ENCODE assay signal across 16 cellular contexts in genomic region chr10:96922978-96923948, GRCh38.
"Had no signal": no experiment of that assay in that cellular context is flagged by ENCODE, and none has a peak within 500 bp of the region (broad histone marks: within the 10 kb centered on the region; RNA-seq: fewer than 3 reads in every experiment).

No MANE protein-coding gene starts in this region.

- H3K9me3 Mint-ChIP-seq: activated CD4-positive, alpha-beta memory T cell treated with anti-CD3 and anti-CD28 coated beads, Interleukin-2, amount 10 ng/mL, durations not matched to agents 7 days and 5 days; activated T-cell treated with anti-CD3 and anti-CD28 coated beads, Interleukin-2, amount 50 U/mL, for 4 hours; natural killer cell treated with Interleukin-12 subunit alpha and Interleukin-12 subunit beta and Interleukin-15 and Interleukin-18, amount 100 ng/mL, for 72 hours had no signal

- DNase-seq: activated CD4-positive, alpha-beta memory T cell treated with anti-CD3 and anti-CD28 coated beads, Interleukin-2, amount 10 ng/mL, durations not matched to agents 7 days and 5 days; activated CD4-positive, alpha-beta T cell treated with anti-CD3 and anti-CD28 coated beads for 48 hours; activated CD4-positive, CD25-positive, alpha-beta regulatory T cell; activated CD8-positive, alpha-beta memory T cell treated with anti-CD3 and anti-CD28 coated beads, Interleukin-2, amount 50 U/mL, for 4 hours; activated effector memory CD4-positive, alpha-beta T cell treated with Interleukin-2 at 50 U/mL for 16 hours; activated naive CD4-positive, alpha-beta T cell treated with anti-CD3 and anti-CD28 coated beads, Interleukin-2, amount 50 U/mL, for 16 hours; activated T-cell treated with anti-CD3 and anti-CD28 coated beads, Interleukin-2, amount 50 U/mL, for 4 hours; dermis blood vessel endothelial cell; effector memory CD4-positive, alpha-beta T cell; foreskin keratinocyte; glutamatergic neuron; hypothalamus; islet precursor cell; SK-N-SH had no signal

- H3K4me1 Mint-ChIP-seq: mesothelial cell of epicardium had no signal

- H3K27ac Mint-ChIP-seq: activated CD4-positive, alpha-beta memory T cell treated with anti-CD3 and anti-CD28 coated beads, Interleukin-2, amount 10 ng/mL, durations not matched to agents 7 days and 5 days; mesothelial cell of epicardium; natural killer cell treated with Interleukin-12 subunit alpha and Interleukin-12 subunit beta and Interleukin-15 and Interleukin-18, amount 100 ng/mL, for 72 hours had no signal

- H3K27me3 Mint-ChIP-seq: activated CD4-positive, alpha-beta memory T cell treated with anti-CD3 and anti-CD28 coated beads, Interleukin-2, amount 10 ng/mL, durations not matched to agents 7 days and 5 days; natural killer cell treated with Interleukin-12 subunit alpha and Interleukin-12 subunit beta and Interleukin-15 and Interleukin-18, amount 100 ng/mL, for 72 hours had no signal

- ATAC-seq: activated T-cell treated with anti-CD3 and anti-CD28 coated beads, Interleukin-2, amount 50 U/mL, for 4 hours; foreskin keratinocyte; natural killer cell treated with Interleukin-12 subunit alpha and Interleukin-12 subunit beta and Interleukin-15 and Interleukin-18, amount 100 ng/mL, for 72 hours had no signal

- H3K4me3 Mint-ChIP-seq: activated CD4-positive, alpha-beta memory T cell treated with anti-CD3 and anti-CD28 coated beads, Interleukin-2, amount 10 ng/mL, durations not matched to agents 7 days and 5 days; activated T-cell treated with anti-CD3 and anti-CD28 coated beads, Interleukin-2, amount 50 U/mL, for 4 hours; mesothelial cell of epicardium; natural killer cell treated with Interleukin-12 subunit alpha and Interleukin-12 subunit beta and Interleukin-15 and Interleukin-18, amount 100 ng/mL, for 72 hours had no signal
